Comparison of ENCODE assay signal across 29 cellular contexts in the genomic region with DNA sequence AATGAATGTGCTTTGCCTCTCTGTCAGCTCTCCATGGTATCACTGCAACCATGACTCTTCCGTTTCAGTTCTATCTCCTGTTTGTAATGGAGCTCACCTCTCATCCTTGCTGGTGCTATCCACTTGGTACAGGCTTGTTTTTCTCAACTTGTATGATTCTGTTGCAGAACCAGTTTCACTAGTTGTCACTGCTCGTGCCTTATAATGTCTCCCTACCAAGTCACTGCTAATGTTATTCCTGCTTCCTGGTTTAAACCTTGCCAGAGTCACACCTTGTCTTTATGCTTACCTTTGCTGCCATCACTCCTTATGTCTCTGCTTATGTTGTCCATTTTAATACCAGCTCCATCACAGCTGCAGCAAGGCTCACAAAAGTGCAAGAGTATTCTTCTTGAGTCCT.
"Had no signal": no experiment of that assay in that cellular context is flagged by ENCODE, and none has a peak within 500 bp of the region (broad histone marks: within the 10 kb centered on the region; RNA-seq: fewer than 3 reads in every experiment).

No MANE protein-coding gene starts in this region.

- ATAC-seq: activated naive CD8-positive, alpha-beta T cell treated with anti-CD3 and anti-CD28 coated beads, Interleukin-2, amount 50 U/mL, for 24 hours; foreskin keratinocyte; heart right ventricle; left ventricle myocardium superior; mucosa of descending colon; right lobe of liver; stimulated activated naive CD8-positive, alpha-beta T cell treated with anti-CD3 and anti-CD28 coated beads, Interleukin-15, Interleukin-2, amounts not matched to agents 100 U/mL and 50 U/mL, for 24 hours had no signal

- H3K27ac ChIP-seq: esophagus muscularis mucosa, foreskin keratinocyte, heart right ventricle, neutrophil, right lobe of liver, skin epidermis, testis, transverse colon, uterus, VCaP had no signal

- H3K4me3 ChIP-seq: esophagus muscularis mucosa, heart right ventricle, mucosa of descending colon, right lobe of liver, skin epidermis, testis, transverse colon, uterus had no signal

- H3K27me3 Mint-ChIP-seq: activated naive CD4-positive, alpha-beta T cell treated with anti-CD3 and anti-CD28 coated beads, Interleukin-2, amount 50 U/mL, for 24 hours; activated naive CD8-positive, alpha-beta T cell treated with anti-CD3 and anti-CD28 coated beads, Interleukin-2, amount 50 U/mL, for 24 hours had no signal

- H3K36me3 Mint-ChIP-seq: activated naive CD4-positive, alpha-beta T cell treated with anti-CD3 and anti-CD28 coated beads, Interleukin-2, amount 50 U/mL, for 24 hours had no signal

- H3K9me3 ChIP-seq: neutrophil, right lobe of liver, testis, transverse colon, uterus had no signal

- H3K9me3 Mint-ChIP-seq: nephron had no signal

- H3K27ac Mint-ChIP-seq: activated naive CD4-positive, alpha-beta T cell treated with anti-CD3 and anti-CD28 coated beads, Interleukin-2, amount 50 U/mL, for 24 hours; activated naive CD8-positive, alpha-beta T cell treated with anti-CD3 and anti-CD28 coated beads, Interleukin-2, amount 50 U/mL, for 24 hours; nephron; T-helper 1 cell treated with Interleukin-12 subunit alpha and Interleukin-12 subunit beta and Interleukin-4 antibody, amounts not matched to agents 30 μg/mL and 1 μg/mL, for 36 hours had no signal

- H3K4me1 ChIP-seq: esophagus muscularis mucosa, foreskin keratinocyte, heart right ventricle, right lobe of liver, testis, transverse colon, uterus had no signal

- H3K4me1 Mint-ChIP-seq: activated naive CD4-positive, alpha-beta T cell treated with anti-CD3 and anti-CD28 coated beads, Interleukin-2, amount 50 U/mL, for 24 hours; activated naive CD8-positive, alpha-beta T cell treated with anti-CD3 and anti-CD28 coated beads, Interleukin-2, amount 50 U/mL, for 24 hours; nephron had no signal

- FAIRE-seq: endothelial cell of umbilical vein, islet of Langerhans, TTC549 had no signal

- H3K4me3 Mint-ChIP-seq: activated naive CD4-positive, alpha-beta T cell treated with anti-CD3 and anti-CD28 coated beads, Interleukin-2, amount 50 U/mL, for 24 hours; activated naive CD8-positive, alpha-beta T cell treated with anti-CD3 and anti-CD28 coated beads, Interleukin-2, amount 50 U/mL, for 24 hours; nephron; T-helper 1 cell treated with Interleukin-12 subunit alpha and Interleukin-12 subunit beta and Interleukin-4 antibody, amounts not matched to agents 30 μg/mL and 1 μg/mL, for 36 hours had no signal

- DNase-seq: activated CD4-positive, alpha-beta T cell treated with anti-CD3 and anti-CD28 coated beads for 4 hours; activated CD4-positive, alpha-beta T cell treated with anti-CD3 and anti-CD28 coated beads, Interleukin-2, amount 50 U/mL, for 48 hours; activated CD8-positive, alpha-beta memory T cell treated with anti-CD3 and anti-CD28 coated beads, Interleukin-2, amount 50 U/mL, for 4 hours; activated naive CD8-positive, alpha-beta T cell treated with anti-CD3 and anti-CD28 coated beads, Interleukin-2, amount 50 U/mL, for 24 hours; activated T-cell treated with anti-CD3 and anti-CD28 coated beads, Interleukin-2, amount 50 U/mL, for 1 hour; amygdala; central memory CD4-positive, alpha-beta T cell; foreskin keratinocyte; heart right ventricle; left ventricle myocardium superior; mucosa of descending colon; right lobe of liver; stimulated activated CD4-positive, alpha-beta T cell treated with anti-CD3 and anti-CD28 coated beads, Interleukin-12 subunit alpha, Interleukin-12 subunit beta, amount 100 ng/mL, for 4 hours; stimulated activated CD4-positive, alpha-beta T cell treated with anti-CD3 and anti-CD28 coated beads, Interleukin-4, amount 100 ng/mL, for 1 hour; stimulated activated naive CD8-positive, alpha-beta T cell treated with anti-CD3 and anti-CD28 coated beads, Interleukin-15, Interleukin-2, amounts not matched to agents 100 U/mL and 50 U/mL, for 24 hours; T-helper 9 cell; testis; transverse colon; uterus had no signal

- H3K36me3 ChIP-seq: esophagus muscularis mucosa, heart right ventricle, neutrophil, right lobe of liver, transverse colon, uterus had no signal

- H3K27me3 ChIP-seq: esophagus muscularis mucosa, foreskin keratinocyte, heart right ventricle, neutrophil, right lobe of liver, testis, transverse colon, uterus had no signal
